35 cellular contexts compared by ENCODE assay signal in genomic region chr1:52973843-52974242, GRCh38.
"Had no signal": no experiment of that assay in that cellular context is flagged by ENCODE, and none has a peak within 500 bp of the region (broad histone marks: within the 10 kb centered on the region; RNA-seq: fewer than 3 reads in every experiment).

No MANE protein-coding gene starts in this region.

- H3K4me3 ChIP-seq: MG63 had no signal

- H3K27me3 ChIP-seq: MG63 had no signal

- H3K4me2 ChIP-seq: KMS-11 had no signal

- H3K9ac ChIP-seq: KMS-11 had no signal

- H3K27ac ChIP-seq: KMS-11 had no signal

- H3K9me3 ChIP-seq: MG63 had no signal

- DNase-seq: Karpas-422, Kasumi-1, KBM-7, KG1, MG63, MM.1S, MV-4-11, NCI-H1048, NCI-H1092, NCI-H1092 treated with DMSO at 0.1 percent for 48 hours, NCI-H1105, NCI-H1105 treated with DMSO at 0.1 percent for 48 hours, NCI-H1417, NCI-H1417 treated with DMSO at 0.1 percent for 48 hours, NCI-H1436, NCI-H1436 treated with DMSO at 0.1 percent for 48 hours, NCI-H146, NCI-H1694, NCI-H1694 treated with DMSO at 0.1 percent for 48 hours, NCI-H187, NCI-H187 treated with DMSO at 0.1 percent for 48 hours, NCI-H1930, NCI-H2029, NCI-H2029 treated with DMSO at 0.1 percent for 48 hours, NCI-H2081, NCI-H2081 treated with DMSO at 0.1 percent for 48 hours, NCI-H2107, NCI-H2171, NCI-H2171 treated with DMSO at 0.1 percent for 48 hours, NCI-H2227 treated with DMSO at 0.1 percent for 48 hours, NCI-H226, NCI-H345, NCI-H446 treated with DMSO at 0.1 percent for 48 hours, NCI-H510A had no signal
